11 cellular contexts compared by ENCODE assay signal in the genomic region with DNA sequence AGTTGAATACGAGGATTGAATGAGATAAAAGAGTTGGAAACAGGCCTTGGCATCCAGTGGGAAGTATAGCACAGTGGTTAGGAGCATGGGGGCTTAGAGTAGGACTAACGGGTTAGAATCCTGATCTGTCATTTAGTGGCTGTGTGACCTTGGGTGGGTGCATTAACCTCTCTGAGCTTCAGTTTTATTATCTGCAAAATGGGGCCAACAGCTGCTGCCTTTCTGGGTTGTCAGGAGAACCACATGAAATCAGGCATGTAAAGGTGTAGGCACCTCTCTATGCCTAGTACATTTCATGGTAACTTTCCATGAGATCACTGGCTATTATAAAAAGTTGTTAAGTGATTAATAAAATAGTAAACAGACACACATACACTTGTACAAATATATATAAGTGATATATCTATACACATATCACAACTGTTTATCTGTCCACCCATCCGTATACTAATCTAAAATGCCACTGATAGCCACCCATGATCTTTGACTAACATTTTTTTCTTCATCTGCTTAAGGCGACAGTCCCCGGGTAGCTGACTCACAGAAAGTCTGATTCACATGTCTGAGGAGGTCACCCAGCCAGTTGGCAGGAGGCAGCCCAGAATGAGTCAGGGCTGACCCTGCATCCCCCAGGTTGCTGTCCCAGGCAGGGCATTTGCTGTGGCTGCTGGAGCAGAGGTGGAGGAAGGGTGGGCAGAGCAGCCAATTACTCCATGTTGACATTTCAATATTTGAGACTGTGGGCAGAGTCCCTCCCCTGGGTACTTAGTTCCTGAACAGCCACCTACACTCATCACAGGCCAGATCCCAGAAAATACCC.
A peak's percentile ranks its signal among the peaks of the same experiment; 100 is the strongest.
DNase-seq lines count a peak whose midpoint lies in the region; ATAC-seq and TF ChIP-seq lines count a peak whose summit lies in the region.
"Had no signal": no experiment of that assay in that cellular context is flagged by ENCODE, and none has a peak within 500 bp of the region (broad histone marks: within the 10 kb centered on the region; RNA-seq: fewer than 3 reads in every experiment).

No MANE protein-coding gene starts in this region.

- no peak overlapping the region for H3K4me3 Mint-ChIP-seq in neural progenitor cell
- H3K4me3 Mint-ChIP-seq: activated T-helper 1 cell treated with anti-CD3 and anti-CD28 coated beads, Interleukin-12 subunit alpha, Interleukin-12 subunit beta, Interleukin-2, Interleukin-4 antibody, amounts not matched to agents 30 ng/mL and 10 ng/mL and 1 ng/mL, durations not matched to agents 14 hours and 24 hours and 36 hours had no signal

- H2AFZ ChIP-seq in neural progenitor cell (replicated peaks) = no peak overlapping the region

- no peaks in the 10 kb centered on the region for H3K36me3 ChIP-seq in neural progenitor cell

- no peaks in the 10 kb centered on the region for H4K20me1 ChIP-seq in neural progenitor cell (ENCODE audit: low read depth)

- H3K4me3 ChIP-seq in epithelial cell of proximal tubule (ENCODE audit: low read depth, low read length) (no peak overlapping the region), neural progenitor cell (no peak overlapping the region)

- TF ChIP-seq CTCF in epithelial cell of proximal tubule (conservative IDR thresholded peaks at IDR 0.05; ENCODE audit: low read depth, low read length) = no peak
- no peak for TF ChIP-seq CTCF in neural progenitor cell (IDR thresholded peaks at IDR 0.05)

- DNase-seq in Caki2 (ENCODE audit: low read depth) (peak; percentile 99), NCI-H748 treated with DMSO at 0.1 percent for 48 hours (lab: John Stamatoyannopoulos, UW) (peak; percentile 25), epithelial cell of proximal tubule (ENCODE audit: low read depth) (peak; percentile 68), pons (ENCODE audit: low spot score) (peak; percentile 5), COLO829 (ENCODE audit: low spot score) (no peak), neural progenitor cell (ENCODE audit: low spot score) (no peak), NCI-H2196 (lab: John Stamatoyannopoulos, UW; ENCODE audit: unreplicated experiment) (no peak)
- DNase-seq: NCI-H524 treated with DMSO at 0.1 percent for 48 hours; stimulated activated CD8-positive, alpha-beta memory T cell treated with anti-CD3 and anti-CD28 coated beads, Interleukin-4, amount 100 ng/mL, for 48 hours had no signal

- H3K4me1 ChIP-seq in neural progenitor cell = peaks cover 13% of the 10 kb centered on the region

- no peak overlapping the region for H3K27ac Mint-ChIP-seq in neural progenitor cell
- H3K27ac Mint-ChIP-seq: activated T-helper 1 cell treated with anti-CD3 and anti-CD28 coated beads, Interleukin-12 subunit alpha, Interleukin-12 subunit beta, Interleukin-2, Interleukin-4 antibody, amounts not matched to agents 30 ng/mL and 10 ng/mL and 1 ng/mL, durations not matched to agents 14 hours and 24 hours and 36 hours had no signal

- no peaks in the 10 kb centered on the region for H3K9me3 Mint-ChIP-seq in neural progenitor cell
- H3K9me3 Mint-ChIP-seq: activated T-helper 1 cell treated with anti-CD3 and anti-CD28 coated beads, Interleukin-12 subunit alpha, Interleukin-12 subunit beta, Interleukin-2, Interleukin-4 antibody, amounts not matched to agents 30 ng/mL and 10 ng/mL and 1 ng/mL, durations not matched to agents 14 hours and 24 hours and 36 hours had no signal

- H3K9me3 ChIP-seq in neural progenitor cell (ENCODE audit: low read depth) = no peaks in the 10 kb centered on the region

- no peak overlapping the region for H3K4me2 ChIP-seq in neural progenitor cell

- no peak overlapping the region for H3K27ac ChIP-seq in neural progenitor cell

- no peaks in the 10 kb centered on the region for H3F3A ChIP-seq in neural progenitor cell (ENCODE audit: low read depth)

- H3K9ac ChIP-seq in neural progenitor cell = no peak overlapping the region

- no peaks in the 10 kb centered on the region for H3K27me3 ChIP-seq in neural progenitor cell

- H3K4me1 Mint-ChIP-seq in neural progenitor cell = peaks cover 14% of the 10 kb centered on the region

- no peak for ATAC-seq in GM18870 (IDR thresholded peaks at IDR 0.05; ENCODE audit: unreplicated experiment)

- no peaks in the 10 kb centered on the region for H3K36me3 Mint-ChIP-seq in neural progenitor cell

- no peaks in the 10 kb centered on the region for H3K79me2 ChIP-seq in neural progenitor cell (ENCODE audit: low read depth)

- in situ Hi-C loops in Caki2 (cut with HindIII; ENCODE audit: low pct_unique_long_range_greater_than_20kb, low sequenced_read_pairs) = no loop called here

- peaks cover 2% of the 10 kb centered on the region for H3K27me3 Mint-ChIP-seq in neural progenitor cell (ENCODE audit: insufficient read depth, low read depth)

Comparison
In these comparisons a context has a peak if more than half of its experiments do, and no peak if none do; other contexts are left out.
1. DNase-seq: peak in Caki2 (single experiment), NCI-H748 treated with DMSO at 0.1 percent for 48 hours (single experiment), epithelial cell of proximal tubule (single experiment) and pons (single experiment); none in COLO829 (single experiment), neural progenitor cell (single experiment) and NCI-H2196 (single experiment).